12 cellular contexts compared by ENCODE assay signal in the genomic region with DNA sequence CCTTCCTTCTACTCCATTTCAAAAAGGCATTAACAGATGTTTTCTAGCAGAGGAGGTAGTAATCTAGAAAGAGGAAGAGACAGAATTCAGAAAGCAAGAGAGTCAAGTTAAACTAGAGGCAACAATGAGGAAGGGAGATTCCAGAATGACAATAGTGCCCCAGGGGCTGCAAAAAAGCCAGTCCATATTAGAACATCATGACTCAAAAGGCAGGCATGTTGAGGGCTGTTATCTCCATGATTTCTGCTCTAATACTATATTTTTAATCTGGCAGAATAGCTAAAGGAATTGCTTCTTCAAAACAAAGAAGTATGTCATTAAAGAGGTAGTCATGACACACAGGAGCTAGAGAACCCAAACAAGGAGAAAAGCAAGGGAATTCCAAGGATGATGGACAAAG.
DNase-seq lines count a peak whose midpoint lies in the region; ATAC-seq and TF ChIP-seq lines count a peak whose summit lies in the region.
"Had no signal": no experiment of that assay in that cellular context is flagged by ENCODE, and none has a peak within 500 bp of the region (broad histone marks: within the 10 kb centered on the region; RNA-seq: fewer than 3 reads in every experiment).

No MANE protein-coding gene starts in this region.

- H3K4me1 ChIP-seq in mammary epithelial cell (ENCODE audit: insufficient read depth, low read length) (peaks cover 26% of the 10 kb centered on the region), SJCRH30 (no peaks in the 10 kb centered on the region), tibial nerve (no peaks in the 10 kb centered on the region), uterus (no peaks in the 10 kb centered on the region)

- peak overlapping the region; percentile 50 for H3K27ac Mint-ChIP-seq in Calu3 (ENCODE audit: unreplicated experiment)
- H3K27ac Mint-ChIP-seq: activated CD8-positive, alpha-beta T cell treated with anti-CD3 and anti-CD28 coated beads, Interleukin-2, amount 10 ng/mL, durations not matched to agents 7 days and 5 days had no signal

- BruUV-seq in Calu3 (replicated peaks; lab: Mats Ljungman, UMichigan) (no TSS peak), mammary epithelial cell (replicated peaks; lab: Mats Ljungman, UMichigan) (no TSS peak)

- H3K4me3 Mint-ChIP-seq in Calu3 (ENCODE audit: low read depth, unreplicated experiment) = no peak overlapping the region
- H3K4me3 Mint-ChIP-seq: activated CD8-positive, alpha-beta T cell treated with anti-CD3 and anti-CD28 coated beads, Interleukin-2, amount 10 ng/mL, durations not matched to agents 7 days and 5 days had no signal

- peak overlapping the region; percentile 19 for H3K9ac ChIP-seq in mammary epithelial cell (ENCODE audit: insufficient read depth, low read length)
- H3K9ac ChIP-seq: KMS-11 had no signal

- H3K27me3 ChIP-seq in mammary epithelial cell (ENCODE audit: insufficient read depth, low read length) = no peaks in the 10 kb centered on the region
- no peaks in the 10 kb centered on the region for H3K27me3 ChIP-seq in SJCRH30
- no peaks in the 10 kb centered on the region for H3K27me3 ChIP-seq in tibial nerve
- H3K27me3 ChIP-seq in uterus = no peaks in the 10 kb centered on the region
- H3K27me3 ChIP-seq: cardiac muscle cell, ovary had no signal

- peak overlapping the region; percentile 18 for H2AFZ ChIP-seq in mammary epithelial cell (ENCODE audit: low read depth, low read length)

- no peaks in the 10 kb centered on the region for H3K79me2 ChIP-seq in mammary epithelial cell (ENCODE audit: insufficient read depth, low read length)

- H3K9me3 ChIP-seq in mammary epithelial cell (replicated peaks; ENCODE audit: insufficient read depth, low read length) = no peaks in the 10 kb centered on the region
- no peaks in the 10 kb centered on the region for H3K9me3 ChIP-seq in SJCRH30 (replicated peaks)
- peaks cover 0 to 5% (median 0%) of the 10 kb centered on the region in 4 donors for H3K9me3 ChIP-seq in tibial nerve
- no peaks in the 10 kb centered on the region for H3K9me3 ChIP-seq in uterus
- H3K9me3 ChIP-seq: ovary had no signal

- H3K4me3 ChIP-seq in mammary epithelial cell (replicated peaks in 1 of 3; ENCODE audit: insufficient read depth in 1 of 3, low read depth in 2 of 3, low read length in 3 of 3) = no peak overlapping the region
- H3K4me3 ChIP-seq in SJCRH30 = no peak overlapping the region
- no peak overlapping the region for H3K4me3 ChIP-seq in tibial nerve
- no peak overlapping the region for H3K4me3 ChIP-seq in uterus
- H3K4me3 ChIP-seq: cardiac muscle cell, ovary had no signal

- no peak for DNase-seq in Calu3
- DNase-seq in mammary epithelial cell = peak; percentile 93
- DNase-seq in GOT3 (lab: John Stamatoyannopoulos, UW) = no peak
- DNase-seq in SJCRH30 = no peak
- no peak for DNase-seq in tibial nerve (ENCODE audit: low spot score in 2 of 2)
- no peak for DNase-seq in uterus
- DNase-seq: activated CD8-positive, alpha-beta T cell treated with anti-CD3 and anti-CD28 coated beads, Interleukin-2, amount 10 ng/mL, durations not matched to agents 7 days and 5 days; ovary had no signal

- H3K27ac ChIP-seq in mammary epithelial cell (ENCODE audit: insufficient read depth, low read depth, low read length) = peak overlapping the region; percentile 91
- no peak overlapping the region for H3K27ac ChIP-seq in SJCRH30
- no peak overlapping the region for H3K27ac ChIP-seq in tibial nerve
- no peak overlapping the region for H3K27ac ChIP-seq in uterus
- H3K27ac ChIP-seq: cardiac muscle cell, KMS-11, ovary had no signal

- peaks cover 9% of the 10 kb centered on the region for H3K9me3 Mint-ChIP-seq in Calu3 (ENCODE audit: low read depth, unreplicated experiment)

- H3K36me3 ChIP-seq in mammary epithelial cell (ENCODE audit: insufficient read depth, low read length) (no peaks in the 10 kb centered on the region), SJCRH30 (no peaks in the 10 kb centered on the region), tibial nerve (no peaks in the 10 kb centered on the region), uterus (no peaks in the 10 kb centered on the region)
- H3K36me3 ChIP-seq: cardiac muscle cell, ovary had no signal

- ATAC-seq in GM19463 (IDR thresholded peaks at IDR 0.05; ENCODE audit: unreplicated experiment) (peak; percentile 52), HG03354 (IDR thresholded peaks at IDR 0.05; ENCODE audit: poor library complexity, severe bottlenecking, unreplicated experiment) (peak; percentile 53)
- ATAC-seq: activated CD8-positive, alpha-beta T cell treated with anti-CD3 and anti-CD28 coated beads, Interleukin-2, amount 10 ng/mL, durations not matched to agents 7 days and 5 days had no signal

- no peak for TF ChIP-seq EP300 in tibial nerve (IDR thresholded peaks at IDR 0.05)

- peaks cover 40% of the 10 kb centered on the region for H3K4me1 Mint-ChIP-seq in Calu3 (ENCODE audit: low read depth, unreplicated experiment)

- in situ Hi-C loops in mammary epithelial cell (cut with MboI; ENCODE audit: low sequenced_read_pairs in 2 of 2) = no loop called here

- no peaks in the 10 kb centered on the region for H3K27me3 Mint-ChIP-seq in Calu3 (ENCODE audit: unreplicated experiment)

- peaks cover 11% of the 10 kb centered on the region for H3K36me3 Mint-ChIP-seq in Calu3 (ENCODE audit: insufficient read depth, unreplicated experiment)

- intact Hi-C loops in Calu3 (cut with micrococcal nuclease; ENCODE audit: unreplicated experiment) (no loop called here), mammary epithelial cell (cut with micrococcal nuclease) (no loop called here), uterus (cut with DNase I; ENCODE audit: low total_unique reads) (no loop called here)

- CTCF ChIA-PET in Calu3 (lab: Charles Lee) (no interaction called here), mammary epithelial cell (lab: Charles Lee; ENCODE audit: low non-redundant PET) (interaction anchor here (0.7 kb wide), 1 partner anchor 251 kb away, joined by 3 read pairs; no protein-coding TSS in a partner anchor)

- dilution Hi-C loops in mammary epithelial cell (cut with HindIII; ENCODE audit: low sequenced_read_pairs) = loop anchor here (5.0 to 10.0 kb wide), 2 partner anchors 189 to 594 kb away; no protein-coding TSS in a partner anchor

- no peaks in the 10 kb centered on the region for H4K20me1 ChIP-seq in mammary epithelial cell (ENCODE audit: insufficient read depth, low read length)

- TF ChIP-seq POLR2A in tibial nerve (IDR thresholded peaks at IDR 0.05) (no peak), uterus (IDR thresholded peaks at IDR 0.05) (no peak)

- H3K4me2 ChIP-seq in mammary epithelial cell (ENCODE audit: insufficient read depth, low read depth, low read length) = no peak overlapping the region
- H3K4me2 ChIP-seq: KMS-11 had no signal

- TF ChIP-seq CTCF in Calu3 (IDR thresholded peaks at IDR 0.05; ENCODE audit: unreplicated experiment) (no peak), mammary epithelial cell (conservative IDR thresholded peaks at IDR 0.05 in 1 of 2, IDR thresholded peaks at IDR 0.05 in 1 of 2; ENCODE audit: extremely low read depth in 1 of 2, insufficient read depth in 1 of 2, low read depth in 1 of 2, low read length in 2 of 2) (no peak), tibial nerve (IDR thresholded peaks at IDR 0.05) (no peak), uterus (IDR thresholded peaks at IDR 0.05) (no peak)
